ENCODE assay signal across 11 cellular contexts in genomic region chr2:197869501-197870111, GRCh38.
A peak's percentile ranks its signal among the peaks of the same experiment; 100 is the strongest.
DNase-seq lines count a peak whose midpoint lies in the region; ATAC-seq and TF ChIP-seq lines count a peak whose summit lies in the region.
"Had no signal": no experiment of that assay in that cellular context is flagged by ENCODE, and none has a peak within 500 bp of the region (broad histone marks: within the 10 kb centered on the region; RNA-seq: fewer than 3 reads in every experiment).

No MANE protein-coding gene starts in this region.

- peak overlapping the region; percentile 78 for H3K27ac ChIP-seq in thymus (ENCODE audit: low read depth)

- H3K27me3 ChIP-seq in thymus (ENCODE audit: control insufficient read depth, insufficient read depth), result no peaks in the 10 kb centered on the region
- H3K27me3 ChIP-seq: BE2C, MG63 had no signal

- 5% methylated on average over 8 of the region's 8 CpGs for WGBS in thymus

- H3K9me3 ChIP-seq in thymus (ENCODE audit: control insufficient read depth), result no peaks in the 10 kb centered on the region
- H3K9me3 ChIP-seq: BE2C, MG63 had no signal

- H3K27me3 Mint-ChIP-seq in activated CD4-positive, alpha-beta T cell treated with anti-CD3 and anti-CD28 coated beads, Interleukin-2, amount 10 ng/mL, durations not matched to agents 7 days and 5 days, result no peaks in the 10 kb centered on the region

- peak overlapping the region; percentile 85 for H3K27ac Mint-ChIP-seq in activated CD4-positive, alpha-beta T cell treated with anti-CD3 and anti-CD28 coated beads, Interleukin-2, amount 10 ng/mL, durations not matched to agents 7 days and 5 days

- peaks cover 48% of the 10 kb centered on the region for H3K4me1 Mint-ChIP-seq in activated CD4-positive, alpha-beta T cell treated with anti-CD3 and anti-CD28 coated beads, Interleukin-2, amount 10 ng/mL, durations not matched to agents 7 days and 5 days
- H3K4me1 Mint-ChIP-seq: neural crest cell had no signal

- peaks cover 36% of the 10 kb centered on the region for H3K4me1 ChIP-seq in thymus (ENCODE audit: control insufficient read depth, insufficient read depth, low read length)

- no peak for TF ChIP-seq CTCF in fibroblast of the aortic adventitia (IDR thresholded peaks at IDR 0.05; ENCODE audit: insufficient read depth, low read length)
- no peak for TF ChIP-seq CTCF in omental fat pad (IDR thresholded peaks at IDR 0.05)

- CTCF ChIA-PET in activated CD4-positive, alpha-beta T cell treated with anti-CD3 and anti-CD28 coated beads, Interleukin-2, amount 10 ng/mL, durations not matched to agents 7 days and 5 days (lab: Charles Lee), result interaction anchor here (0.6 to 1.9 kb wide), 4 partner anchors 11 to 169 kb away, joined by 4 to 5 read pairs (median 5); no protein-coding TSS in a partner anchor

- no peak overlapping the region for H3K4me3 ChIP-seq in fibroblast of the aortic adventitia (ENCODE audit: low read depth, low read length)
- peak overlapping the region; percentile 18 for H3K4me3 ChIP-seq in thymus (ENCODE audit: low read length)
- H3K4me3 ChIP-seq: MG63 had no signal

- H3K36me3 Mint-ChIP-seq in activated CD4-positive, alpha-beta T cell treated with anti-CD3 and anti-CD28 coated beads, Interleukin-2, amount 10 ng/mL, durations not matched to agents 7 days and 5 days (ENCODE audit: low read depth), result no peaks in the 10 kb centered on the region

- peak overlapping the region; percentile 47 for H3K4me3 Mint-ChIP-seq in activated CD4-positive, alpha-beta T cell treated with anti-CD3 and anti-CD28 coated beads, Interleukin-2, amount 10 ng/mL, durations not matched to agents 7 days and 5 days
- H3K4me3 Mint-ChIP-seq: neural crest cell had no signal

- peak; percentile 30 to 35 for DNase-seq in stimulated activated CD4-positive, alpha-beta T cell treated with anti-CD3 and anti-CD28 coated beads, Interleukin-2, amount 100 ng/mL, for 24 hours
- no peak for DNase-seq in stimulated activated CD4-positive, alpha-beta T cell treated with anti-CD3 and anti-CD28 coated beads, Interleukin-2, amount 100 ng/mL, for 48 hours
- peak; percentile 9 for DNase-seq in activated CD4-positive, alpha-beta T cell treated with anti-CD3 and anti-CD28 coated beads, Interleukin-2, amount 10 ng/mL, durations not matched to agents 7 days and 5 days
- DNase-seq in fibroblast of the aortic adventitia (ENCODE audit: low read depth), result peak; percentile 77
- DNase-seq in NK-92 (lab: John Stamatoyannopoulos, UW; ENCODE audit: unreplicated experiment), result no peak
- DNase-seq in omental fat pad (ENCODE audit: low spot score), result no peak
- DNase-seq: BE2C, MG63 had no signal

- POLR2A ChIA-PET in activated CD4-positive, alpha-beta T cell treated with anti-CD3 and anti-CD28 coated beads, Interleukin-2, amount 10 ng/mL, durations not matched to agents 7 days and 5 days (lab: Charles Lee), result no interaction called here

- no peaks in the 10 kb centered on the region for H3K36me3 ChIP-seq in thymus (ENCODE audit: control insufficient read depth, insufficient read depth)
- H3K36me3 ChIP-seq: BE2C, MG63 had no signal

- no peaks in the 10 kb centered on the region for H3K9me3 Mint-ChIP-seq in activated CD4-positive, alpha-beta T cell treated with anti-CD3 and anti-CD28 coated beads, Interleukin-2, amount 10 ng/mL, durations not matched to agents 7 days and 5 days
- H3K9me3 Mint-ChIP-seq: neural crest cell had no signal

- ATAC-seq in GM21576 (IDR thresholded peaks at IDR 0.05; ENCODE audit: unreplicated experiment) (no peak), omental fat pad (ENCODE audit: low FRiP score) (no peak)

Comparison
In these comparisons a context has a peak if more than half of its experiments do, and no peak if none do; other contexts are left out.
1. DNase-seq: peak in stimulated activated CD4-positive, alpha-beta T cell treated with anti-CD3 and anti-CD28 coated beads, Interleukin-2, amount 100 ng/mL, for 24 hours (2 of 2), activated CD4-positive, alpha-beta T cell treated with anti-CD3 and anti-CD28 coated beads, Interleukin-2, amount 10 ng/mL, durations not matched to agents 7 days and 5 days (single experiment) and fibroblast of the aortic adventitia (single experiment); none in stimulated activated CD4-positive, alpha-beta T cell treated with anti-CD3 and anti-CD28 coated beads, Interleukin-2, amount 100 ng/mL, for 48 hours (0 of 2), NK-92 (single experiment) and omental fat pad (single experiment).